Comparison of ENCODE assay signal across 1 cellular context in the genomic region with DNA sequence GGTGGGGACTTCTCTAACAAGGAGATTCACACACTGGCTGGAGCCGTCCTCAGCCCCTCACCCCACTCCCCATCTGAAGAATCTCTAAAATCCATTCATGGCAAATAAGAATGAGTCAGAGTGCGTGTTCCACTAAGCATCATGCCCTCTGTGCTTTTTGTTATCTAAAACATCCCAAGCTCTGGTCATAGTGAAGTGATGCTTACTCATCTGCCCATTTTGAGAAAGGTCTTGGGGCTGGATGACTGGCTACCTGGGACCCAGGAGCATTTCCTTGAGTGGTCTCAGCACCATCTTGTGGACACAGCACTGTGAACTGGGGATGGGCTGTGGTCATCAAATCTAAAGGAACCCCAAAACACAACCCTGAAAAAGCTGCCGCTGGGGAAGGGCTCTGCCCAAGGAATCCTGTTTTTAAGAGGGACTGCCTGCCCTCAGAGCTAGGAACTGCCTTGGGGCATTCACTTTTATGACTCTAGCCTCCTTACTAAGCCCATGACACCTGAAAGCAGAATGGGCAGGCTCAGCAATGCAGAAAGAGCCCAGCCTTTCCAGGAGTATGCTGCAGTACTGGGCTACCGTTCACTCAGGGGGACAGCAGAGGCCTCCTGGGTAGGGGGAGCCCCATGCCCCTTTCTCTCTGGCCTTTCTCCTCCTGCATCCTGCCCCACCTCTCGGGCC.
TF ChIP-seq lines count a peak whose summit lies in the region.

No MANE protein-coding gene starts in this region.

TF ChIP-seq in GM12878, 131 proteins besides CTCF, POLR2A, EP300 and RAD21:
- TF ChIP-seq SUZ12 (IDR thresholded peaks at IDR 0.05; ENCODE audit: unreplicated experiment) (no peak), EZH2 (IDR thresholded peaks at IDR 0.05; ENCODE audit: borderline replicate concordance, control insufficient read depth, low read depth, low read length) (no peak), CHD2 (IDR thresholded peaks at IDR 0.05; ENCODE audit: borderline replicate concordance, low read depth, low read length) (no peak), NFXL1 (IDR thresholded peaks at IDR 0.05; ENCODE audit: borderline replicate concordance) (no peak), PRDM15 (CRISPR knock-in tag; IDR thresholded peaks at IDR 0.05) (no peak), NR2F1 (conservative IDR thresholded peaks at IDR 0.05) (no peak), ATF3 (IDR thresholded peaks at IDR 0.05; ENCODE audit: borderline replicate concordance, extremely low read depth, low read depth, low read length) (no peak), E2F8 (IDR thresholded peaks at IDR 0.05; ENCODE audit: low read depth, partially characterized antibody) (no peak), NR2C1 (IDR thresholded peaks at IDR 0.05) (no peak), CEBPB (IDR thresholded peaks at IDR 0.05; ENCODE audit: borderline replicate concordance in 1 of 2, low read depth in 2 of 2, low read length in 2 of 2) (no peak)
